ENCODE assay signal across 8 cellular contexts in the genomic region with DNA sequence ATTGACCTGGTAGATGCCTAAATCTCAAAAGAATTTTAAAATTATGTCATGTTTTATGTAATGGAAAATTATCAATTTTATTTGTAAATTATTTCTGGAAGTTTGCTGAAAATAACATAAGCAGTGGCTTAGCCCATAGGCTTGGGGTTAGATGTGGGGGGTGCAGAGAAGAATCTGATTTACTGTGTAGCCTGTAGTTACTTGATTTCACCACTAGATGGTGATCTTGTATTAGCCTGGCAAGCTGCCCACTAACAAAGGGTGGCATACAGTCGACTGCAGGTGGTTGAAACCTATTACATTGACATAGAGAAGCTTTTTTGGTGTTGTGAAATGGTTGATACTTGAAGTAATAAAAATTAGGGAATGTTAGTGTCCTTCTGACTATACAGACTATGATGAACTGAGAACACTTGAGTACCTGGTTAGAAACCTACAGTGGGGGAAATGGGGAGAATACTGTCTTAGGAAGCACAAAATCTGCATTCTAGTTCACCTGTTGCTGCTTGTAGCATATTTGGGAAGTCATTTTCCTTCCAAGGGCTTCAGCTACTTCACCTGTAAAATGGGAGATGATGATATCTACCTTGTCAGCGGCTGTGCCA.
DNase-seq lines count a peak whose midpoint lies in the region; ATAC-seq and TF ChIP-seq lines count a peak whose summit lies in the region.

No MANE protein-coding gene starts in this region.

- DNase-seq in C1 segment of cervical spinal cord (lab: John Stamatoyannopoulos, UW) = peak in 8 of 14 donors; percentile 2 to 51 (median 16)
- peak; percentile 80 for DNase-seq in NCI-H1105 treated with DMSO at 0.1 percent for 48 hours (lab: John Stamatoyannopoulos, UW)
- DNase-seq in SJCRH30 = peak; percentile 31 to 76
- no peak for DNase-seq in coronary artery (ENCODE audit: low spot score)
- DNase-seq in testis = peak; percentile 51

- intact Hi-C loops in testis (cut with DNase I; ENCODE audit: low total_unique reads) = no loop called here

- peak; percentile 98 to 99 for TF ChIP-seq RAD21 in liver (IDR thresholded peaks at IDR 0.05)

- no peaks in the 10 kb centered on the region for H3K4me1 ChIP-seq in SJCRH30
- peaks cover 4 to 10% (median 6%) of the 10 kb centered on the region in 4 donors for H3K4me1 ChIP-seq in liver (ENCODE audit: control insufficient read depth in 4 of 4, insufficient read depth in 4 of 4, low read length in 3 of 4)
- no peaks in the 10 kb centered on the region for H3K4me1 ChIP-seq in testis

- H3K36me3 ChIP-seq in SJCRH30 (no peaks in the 10 kb centered on the region), liver (ENCODE audit: control insufficient read depth in 4 of 4, insufficient read depth in 3 of 4, low read depth in 1 of 4, low read length in 3 of 4) (no peaks in the 10 kb centered on the region), testis (ENCODE audit: low read depth, missing control alignments) (no peaks in the 10 kb centered on the region)

- H3K27ac ChIP-seq in SJCRH30 = no peak overlapping the region
- no peak overlapping the region for H3K27ac ChIP-seq in coronary artery
- H3K27ac ChIP-seq in liver (ENCODE audit: low read depth in 1 of 2, low read length in 2 of 2) = no peak overlapping the region
- H3K27ac ChIP-seq in testis = no peak overlapping the region

- TF ChIP-seq CTCF in coronary artery (IDR thresholded peaks at IDR 0.05) (peak; percentile 82), liver (IDR thresholded peaks at IDR 0.05; ENCODE audit: low read depth, low read length, missing input control) (peak; percentile 94), testis (IDR thresholded peaks at IDR 0.05) (peak; percentile 79 to 94 (median 93))

- H3K27me3 ChIP-seq in SJCRH30 (no peaks in the 10 kb centered on the region; the same call in 1 of the 2 replicates), liver (ENCODE audit: control insufficient read depth in 4 of 4, insufficient read depth in 4 of 4, low read length in 3 of 4) (peaks cover 0 to 8% (median 2%) of the 10 kb centered on the region in 4 donors), testis (no peaks in the 10 kb centered on the region)

- TF ChIP-seq POLR2A in testis (IDR thresholded peaks at IDR 0.05) = no peak

- no peak overlapping the region for H3K4me3 ChIP-seq in SJCRH30
- no peak overlapping the region for H3K4me3 ChIP-seq in coronary artery
- no peak overlapping the region for H3K4me3 ChIP-seq in liver (ENCODE audit: low read depth in 1 of 3, low read length in 3 of 3)
- H3K4me3 ChIP-seq in testis = no peak overlapping the region

- no peaks in the 10 kb centered on the region for H3K9me3 ChIP-seq in SJCRH30 (replicated peaks)
- H3K9me3 ChIP-seq in liver (ENCODE audit: control insufficient read depth in 4 of 4, low read length in 3 of 4) = no peaks in the 10 kb centered on the region
- H3K9me3 ChIP-seq in testis = no peaks in the 10 kb centered on the region

- no peak overlapping the region for H3K9ac ChIP-seq in liver (ENCODE audit: low read depth in 1 of 2, low read length in 2 of 2)

- WGBS in liver = 50% methylated on average over 2 of the region's 2 CpGs
- 39 to 43% methylated on average over 2 of the region's 2 CpGs for WGBS in testis, 2 donors

- peak; percentile 96 for ATAC-seq in GM18511 (IDR thresholded peaks at IDR 0.05; ENCODE audit: unreplicated experiment)
- ATAC-seq in HG02852 (IDR thresholded peaks at IDR 0.05; ENCODE audit: unreplicated experiment) = peak; percentile 92

TF ChIP-seq in liver, 16 proteins besides CTCF, POLR2A, EP300 and RAD21:
- TF ChIP-seq FOXA2 (IDR thresholded peaks at IDR 0.05) = no peak
- no peak for TF ChIP-seq HNF4G (IDR thresholded peaks at IDR 0.05)
- TF ChIP-seq YY1 (IDR thresholded peaks at IDR 0.05) = peak; percentile 11
- TF ChIP-seq HNF4A (conservative IDR thresholded peaks at IDR 0.05) = peak in 1 of 2 donors; percentile 15
- no peak for TF ChIP-seq NR2F2 (IDR thresholded peaks at IDR 0.05)
- TF ChIP-seq RXRA (IDR thresholded peaks at IDR 0.05) = peak; percentile 33 to 38
- TF ChIP-seq TAF1 (conservative IDR thresholded peaks at IDR 0.05) = no peak
- TF ChIP-seq FOXA1 (IDR thresholded peaks at IDR 0.05) = no peak
- no peak for TF ChIP-seq GABPA (IDR thresholded peaks at IDR 0.05 in 1 of 2, conservative IDR thresholded peaks at IDR 0.05 in 1 of 2)
- no peak for TF ChIP-seq SP1 (IDR thresholded peaks at IDR 0.05)
- TF ChIP-seq, protein P1, sequence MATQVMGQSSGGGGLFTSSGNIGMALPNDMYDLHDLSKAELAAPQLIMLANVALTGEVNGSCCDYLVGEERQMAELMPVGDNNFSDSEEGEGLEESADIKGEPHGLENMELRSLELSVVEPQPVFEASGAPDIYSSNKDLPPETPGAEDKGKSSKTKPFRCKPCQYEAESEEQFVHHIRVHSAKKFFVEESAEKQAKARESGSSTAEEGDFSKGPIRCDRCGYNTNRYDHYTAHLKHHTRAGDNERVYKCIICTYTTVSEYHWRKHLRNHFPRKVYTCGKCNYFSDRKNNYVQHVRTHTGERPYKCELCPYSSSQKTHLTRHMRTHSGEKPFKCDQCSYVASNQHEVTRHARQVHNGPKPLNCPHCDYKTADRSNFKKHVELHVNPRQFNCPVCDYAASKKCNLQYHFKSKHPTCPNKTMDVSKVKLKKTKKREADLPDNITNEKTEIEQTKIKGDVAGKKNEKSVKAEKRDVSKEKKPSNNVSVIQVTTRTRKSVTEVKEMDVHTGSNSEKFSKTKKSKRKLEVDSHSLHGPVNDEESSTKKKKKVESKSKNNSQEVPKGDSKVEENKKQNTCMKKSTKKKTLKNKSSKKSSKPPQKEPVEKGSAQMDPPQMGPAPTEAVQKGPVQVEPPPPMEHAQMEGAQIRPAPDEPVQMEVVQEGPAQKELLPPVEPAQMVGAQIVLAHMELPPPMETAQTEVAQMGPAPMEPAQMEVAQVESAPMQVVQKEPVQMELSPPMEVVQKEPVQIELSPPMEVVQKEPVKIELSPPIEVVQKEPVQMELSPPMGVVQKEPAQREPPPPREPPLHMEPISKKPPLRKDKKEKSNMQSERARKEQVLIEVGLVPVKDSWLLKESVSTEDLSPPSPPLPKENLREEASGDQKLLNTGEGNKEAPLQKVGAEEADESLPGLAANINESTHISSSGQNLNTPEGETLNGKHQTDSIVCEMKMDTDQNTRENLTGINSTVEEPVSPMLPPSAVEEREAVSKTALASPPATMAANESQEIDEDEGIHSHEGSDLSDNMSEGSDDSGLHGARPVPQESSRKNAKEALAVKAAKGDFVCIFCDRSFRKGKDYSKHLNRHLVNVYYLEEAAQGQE (IDR thresholded peaks at IDR 0.05) = no peak
- TF ChIP-seq, protein P2, sequence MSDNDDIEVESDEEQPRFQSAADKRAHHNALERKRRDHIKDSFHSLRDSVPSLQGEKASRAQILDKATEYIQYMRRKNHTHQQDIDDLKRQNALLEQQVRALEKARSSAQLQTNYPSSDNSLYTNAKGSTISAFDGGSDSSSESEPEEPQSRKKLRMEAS (IDR thresholded peaks at IDR 0.05) = no peak
